4 cellular contexts compared by ENCODE assay signal in the genomic region with DNA sequence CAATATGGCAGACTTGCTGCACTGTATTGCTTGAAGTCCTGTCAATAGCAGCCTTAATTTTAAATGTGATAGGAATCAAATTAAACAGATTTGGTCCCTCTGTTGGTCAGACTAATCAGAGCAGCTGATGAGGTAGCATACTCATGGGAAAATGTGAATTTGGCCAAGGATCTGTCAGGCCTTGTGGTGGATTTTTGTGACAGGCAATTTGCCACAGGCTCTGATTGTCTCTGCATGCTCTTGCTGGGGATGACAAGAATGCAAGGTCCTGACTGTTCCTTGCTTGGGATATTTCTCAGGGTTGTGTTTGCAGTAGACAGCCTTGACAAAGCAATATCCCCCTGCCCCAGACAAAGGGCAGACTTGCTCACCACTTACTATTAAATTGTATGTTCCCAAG.
"Had no signal": no experiment of that assay in that cellular context is flagged by ENCODE, and none has a peak within 500 bp of the region (broad histone marks: within the 10 kb centered on the region; RNA-seq: fewer than 3 reads in every experiment).

No MANE protein-coding gene starts in this region.

- DNase-seq: H9, HCEC 1CT, IMR-90 had no signal

- H3K4me3 Mint-ChIP-seq: GM23338, H9 had no signal

- H3K27ac Mint-ChIP-seq: GM23338, H9 had no signal

- ATAC-seq: GM23338 had no signal

- H3K9me3 Mint-ChIP-seq: GM23338 had no signal
